1 cellular context compared by ENCODE assay signal in the genomic region with DNA sequence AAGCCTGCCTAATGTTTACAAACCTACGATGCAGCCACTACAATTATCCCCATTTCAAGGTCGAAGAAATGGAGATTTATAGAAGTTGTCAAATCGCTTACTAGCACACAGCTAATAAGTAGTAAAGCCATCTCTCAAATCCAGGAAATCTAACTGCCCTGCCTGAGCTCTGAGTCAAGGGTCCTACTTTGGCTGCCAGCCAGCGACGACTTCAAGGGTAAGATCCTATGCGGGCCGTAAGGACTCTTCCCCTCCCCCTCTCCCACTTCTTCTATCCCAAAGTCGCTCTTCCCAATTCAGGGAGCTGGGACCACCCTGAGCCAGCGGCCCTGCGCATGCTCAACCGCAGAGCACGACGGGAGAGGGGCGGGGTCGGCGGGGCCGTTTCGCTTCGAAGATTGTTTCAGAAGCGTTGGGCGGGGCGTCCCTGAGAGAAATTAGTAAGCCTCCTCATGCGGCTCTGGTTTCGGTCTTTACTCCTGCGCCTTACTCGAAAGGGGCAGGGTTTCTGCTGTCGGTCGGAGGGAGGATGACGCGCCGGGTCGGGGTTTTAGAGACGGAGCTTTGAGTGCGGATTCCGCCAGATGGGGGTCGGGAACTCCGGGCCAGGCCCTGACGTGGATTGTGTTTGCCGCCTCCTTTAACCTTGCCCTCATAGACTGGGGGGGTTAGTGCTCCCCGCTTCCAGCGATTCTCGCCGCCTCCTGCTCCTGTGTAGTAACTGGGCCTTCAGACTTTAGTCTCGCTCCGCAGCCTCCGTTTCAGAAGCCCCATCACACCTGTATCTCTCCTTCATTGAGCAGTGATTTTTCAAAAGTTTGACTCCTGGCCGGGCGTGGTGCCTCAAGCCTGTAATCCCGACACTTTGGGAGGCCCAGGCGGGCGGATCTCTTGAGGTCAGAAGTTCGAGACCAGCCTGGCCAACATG.
TF ChIP-seq lines count a peak whose summit lies in the region.

A gene (plus strand): TSS at position 383 of the 928 bp plus-strand sequence. CDS start 14,603 bp downstream, outside the sequence.

TF ChIP-seq in HepG2, 621 proteins besides CTCF, POLR2A, EP300 and RAD21 (continued from another document and continues in another):
- TF ChIP-seq, protein P1, sequence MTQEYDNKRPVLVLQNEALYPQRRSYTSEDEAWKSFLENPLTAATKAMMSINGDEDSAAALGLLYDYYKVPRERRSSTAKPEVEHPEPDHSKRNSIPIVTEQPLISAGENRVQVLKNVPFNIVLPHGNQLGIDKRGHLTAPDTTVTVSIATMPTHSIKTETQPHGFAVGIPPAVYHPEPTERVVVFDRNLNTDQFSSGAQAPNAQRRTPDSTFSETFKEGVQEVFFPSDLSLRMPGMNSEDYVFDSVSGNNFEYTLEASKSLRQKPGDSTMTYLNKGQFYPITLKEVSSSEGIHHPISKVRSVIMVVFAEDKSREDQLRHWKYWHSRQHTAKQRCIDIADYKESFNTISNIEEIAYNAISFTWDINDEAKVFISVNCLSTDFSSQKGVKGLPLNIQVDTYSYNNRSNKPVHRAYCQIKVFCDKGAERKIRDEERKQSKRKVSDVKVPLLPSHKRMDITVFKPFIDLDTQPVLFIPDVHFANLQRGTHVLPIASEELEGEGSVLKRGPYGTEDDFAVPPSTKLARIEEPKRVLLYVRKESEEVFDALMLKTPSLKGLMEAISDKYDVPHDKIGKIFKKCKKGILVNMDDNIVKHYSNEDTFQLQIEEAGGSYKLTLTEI (CRISPR knock-in tag; conservative IDR thresholded peaks at IDR 0.05): no peak
- TF ChIP-seq, protein P2, sequence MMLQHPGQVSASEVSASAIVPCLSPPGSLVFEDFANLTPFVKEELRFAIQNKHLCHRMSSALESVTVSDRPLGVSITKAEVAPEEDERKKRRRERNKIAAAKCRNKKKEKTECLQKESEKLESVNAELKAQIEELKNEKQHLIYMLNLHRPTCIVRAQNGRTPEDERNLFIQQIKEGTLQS (CRISPR knock-in tag; IDR thresholded peaks at IDR 0.05): no peak
- TF ChIP-seq FOXM1 (CRISPR knock-in tag; IDR thresholded peaks at IDR 0.05) (no peak), MATR3 (CRISPR knock-in tag; IDR thresholded peaks at IDR 0.05) (no peak), POLR2G (IDR thresholded peaks at IDR 0.05; ENCODE audit: low read depth, low read length) (peak; percentile 92), ZNF207 (IDR thresholded peaks at IDR 0.05; ENCODE audit: borderline replicate concordance) (no peak), HIVEP1 (CRISPR knock-in tag; IDR thresholded peaks at IDR 0.05) (no peak), SCMH1 (CRISPR knock-in tag; IDR thresholded peaks at IDR 0.05; ENCODE audit: borderline replicate concordance) (no peak), KLF6 (CRISPR knock-in tag; IDR thresholded peaks at IDR 0.05) (no peak; the same call in 1 of the 2 replicates), NR1H2 (CRISPR knock-in tag; IDR thresholded peaks at IDR 0.05; ENCODE audit: borderline replicate concordance, low read depth) (no peak), HOXA5 (CRISPR knock-in tag; IDR thresholded peaks at IDR 0.05) (no peak), U2AF1 (optimal IDR thresholded peaks at IDR 0.05; ENCODE audit: low read depth, low read length) (no peak), ZBTB7A (CRISPR knock-in tag; IDR thresholded peaks at IDR 0.05) (peak; percentile 65; the same call in 1 of the 2 replicates), SKI (IDR thresholded peaks at IDR 0.05; ENCODE audit: partially characterized antibody) (no peak), TOE1 (CRISPR knock-in tag; IDR thresholded peaks at IDR 0.05) (no peak), MXI1 (IDR thresholded peaks at IDR 0.05; ENCODE audit: borderline replicate concordance, low read depth, low read length) (peak; percentile 35; the same call in 1 of the 3 replicates), PAX8 (CRISPR knock-in tag; IDR thresholded peaks at IDR 0.05; ENCODE audit: borderline replicate concordance) (no peak), TEAD3 (CRISPR knock-in tag; optimal IDR thresholded peaks at IDR 0.05; ENCODE audit: borderline replicate concordance) (no peak), MIXL1 (CRISPR knock-in tag; IDR thresholded peaks at IDR 0.05) (0 out of 2 replicates have a peak, but pooled peaks have one; percentile 19), KAT8 (CRISPR knock-in tag; IDR thresholded peaks at IDR 0.05) (peak; percentile 78), ZNF75D (CRISPR knock-in tag; IDR thresholded peaks at IDR 0.05; ENCODE audit: borderline replicate concordance) (no peak), BORCS8-MEF2B (CRISPR knock-in tag; IDR thresholded peaks at IDR 0.05) (peak; percentile 75; the same call in 1 of the 2 replicates), GLI4 (CRISPR knock-in tag; IDR thresholded peaks at IDR 0.05; ENCODE audit: borderline replicate concordance) (no peak)
- TF ChIP-seq, protein P3, sequence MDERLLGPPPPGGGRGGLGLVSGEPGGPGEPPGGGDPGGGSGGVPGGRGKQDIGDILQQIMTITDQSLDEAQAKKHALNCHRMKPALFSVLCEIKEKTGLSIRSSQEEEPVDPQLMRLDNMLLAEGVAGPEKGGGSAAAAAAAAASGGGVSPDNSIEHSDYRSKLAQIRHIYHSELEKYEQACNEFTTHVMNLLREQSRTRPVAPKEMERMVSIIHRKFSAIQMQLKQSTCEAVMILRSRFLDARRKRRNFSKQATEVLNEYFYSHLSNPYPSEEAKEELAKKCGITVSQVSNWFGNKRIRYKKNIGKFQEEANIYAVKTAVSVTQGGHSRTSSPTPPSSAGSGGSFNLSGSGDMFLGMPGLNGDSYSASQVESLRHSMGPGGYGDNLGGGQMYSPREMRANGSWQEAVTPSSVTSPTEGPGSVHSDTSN (CRISPR knock-in tag; IDR thresholded peaks at IDR 0.05): no peak
- TF ChIP-seq, protein P4, sequence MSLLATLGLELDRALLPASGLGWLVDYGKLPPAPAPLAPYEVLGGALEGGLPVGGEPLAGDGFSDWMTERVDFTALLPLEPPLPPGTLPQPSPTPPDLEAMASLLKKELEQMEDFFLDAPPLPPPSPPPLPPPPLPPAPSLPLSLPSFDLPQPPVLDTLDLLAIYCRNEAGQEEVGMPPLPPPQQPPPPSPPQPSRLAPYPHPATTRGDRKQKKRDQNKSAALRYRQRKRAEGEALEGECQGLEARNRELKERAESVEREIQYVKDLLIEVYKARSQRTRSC (CRISPR knock-in tag; IDR thresholded peaks at IDR 0.05; ENCODE audit: low read depth): no peak
- TF ChIP-seq, protein P5, sequence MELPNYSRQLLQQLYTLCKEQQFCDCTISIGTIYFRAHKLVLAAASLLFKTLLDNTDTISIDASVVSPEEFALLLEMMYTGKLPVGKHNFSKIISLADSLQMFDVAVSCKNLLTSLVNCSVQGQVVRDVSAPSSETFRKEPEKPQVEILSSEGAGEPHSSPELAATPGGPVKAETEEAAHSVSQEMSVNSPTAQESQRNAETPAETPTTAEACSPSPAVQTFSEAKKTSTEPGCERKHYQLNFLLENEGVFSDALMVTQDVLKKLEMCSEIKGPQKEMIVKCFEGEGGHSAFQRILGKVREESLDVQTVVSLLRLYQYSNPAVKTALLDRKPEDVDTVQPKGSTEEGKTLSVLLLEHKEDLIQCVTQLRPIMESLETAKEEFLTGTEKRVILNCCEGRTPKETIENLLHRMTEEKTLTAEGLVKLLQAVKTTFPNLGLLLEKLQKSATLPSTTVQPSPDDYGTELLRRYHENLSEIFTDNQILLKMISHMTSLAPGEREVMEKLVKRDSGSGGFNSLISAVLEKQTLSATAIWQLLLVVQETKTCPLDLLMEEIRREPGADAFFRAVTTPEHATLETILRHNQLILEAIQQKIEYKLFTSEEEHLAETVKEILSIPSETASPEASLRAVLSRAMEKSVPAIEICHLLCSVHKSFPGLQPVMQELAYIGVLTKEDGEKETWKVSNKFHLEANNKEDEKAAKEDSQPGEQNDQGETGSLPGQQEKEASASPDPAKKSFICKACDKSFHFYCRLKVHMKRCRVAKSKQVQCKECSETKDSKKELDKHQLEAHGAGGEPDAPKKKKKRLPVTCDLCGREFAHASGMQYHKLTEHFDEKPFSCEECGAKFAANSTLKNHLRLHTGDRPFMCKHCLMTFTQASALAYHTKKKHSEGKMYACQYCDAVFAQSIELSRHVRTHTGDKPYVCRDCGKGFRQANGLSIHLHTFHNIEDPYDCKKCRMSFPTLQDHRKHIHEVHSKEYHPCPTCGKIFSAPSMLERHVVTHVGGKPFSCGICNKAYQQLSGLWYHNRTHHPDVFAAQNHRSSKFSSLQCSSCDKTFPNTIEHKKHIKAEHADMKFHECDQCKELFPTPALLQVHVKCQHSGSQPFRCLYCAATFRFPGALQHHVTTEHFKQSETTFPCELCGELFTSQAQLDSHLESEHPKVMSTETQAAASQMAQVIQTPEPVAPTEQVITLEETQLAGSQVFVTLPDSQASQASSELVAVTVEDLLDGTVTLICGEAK (IDR thresholded peaks at IDR 0.05): no peak
- TF ChIP-seq, protein P5 (CRISPR knock-in tag; IDR thresholded peaks at IDR 0.05): peak; percentile 83
- TF ChIP-seq, protein P6, sequence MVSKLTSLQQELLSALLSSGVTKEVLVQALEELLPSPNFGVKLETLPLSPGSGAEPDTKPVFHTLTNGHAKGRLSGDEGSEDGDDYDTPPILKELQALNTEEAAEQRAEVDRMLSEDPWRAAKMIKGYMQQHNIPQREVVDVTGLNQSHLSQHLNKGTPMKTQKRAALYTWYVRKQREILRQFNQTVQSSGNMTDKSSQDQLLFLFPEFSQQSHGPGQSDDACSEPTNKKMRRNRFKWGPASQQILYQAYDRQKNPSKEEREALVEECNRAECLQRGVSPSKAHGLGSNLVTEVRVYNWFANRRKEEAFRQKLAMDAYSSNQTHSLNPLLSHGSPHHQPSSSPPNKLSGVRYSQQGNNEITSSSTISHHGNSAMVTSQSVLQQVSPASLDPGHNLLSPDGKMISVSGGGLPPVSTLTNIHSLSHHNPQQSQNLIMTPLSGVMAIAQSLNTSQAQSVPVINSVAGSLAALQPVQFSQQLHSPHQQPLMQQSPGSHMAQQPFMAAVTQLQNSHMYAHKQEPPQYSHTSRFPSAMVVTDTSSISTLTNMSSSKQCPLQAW (CRISPR knock-in tag; IDR thresholded peaks at IDR 0.05): peak; percentile 81
- TF ChIP-seq, protein P7, sequence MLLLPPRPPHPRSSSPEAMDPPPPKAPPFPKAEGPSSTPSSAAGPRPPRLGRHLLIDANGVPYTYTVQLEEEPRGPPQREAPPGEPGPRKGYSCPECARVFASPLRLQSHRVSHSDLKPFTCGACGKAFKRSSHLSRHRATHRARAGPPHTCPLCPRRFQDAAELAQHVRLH (CRISPR knock-in tag; IDR thresholded peaks at IDR 0.05; ENCODE audit: borderline replicate concordance, low read depth): peak; percentile 52; the same call in 1 of the 2 replicates
- TF ChIP-seq, protein P8, sequence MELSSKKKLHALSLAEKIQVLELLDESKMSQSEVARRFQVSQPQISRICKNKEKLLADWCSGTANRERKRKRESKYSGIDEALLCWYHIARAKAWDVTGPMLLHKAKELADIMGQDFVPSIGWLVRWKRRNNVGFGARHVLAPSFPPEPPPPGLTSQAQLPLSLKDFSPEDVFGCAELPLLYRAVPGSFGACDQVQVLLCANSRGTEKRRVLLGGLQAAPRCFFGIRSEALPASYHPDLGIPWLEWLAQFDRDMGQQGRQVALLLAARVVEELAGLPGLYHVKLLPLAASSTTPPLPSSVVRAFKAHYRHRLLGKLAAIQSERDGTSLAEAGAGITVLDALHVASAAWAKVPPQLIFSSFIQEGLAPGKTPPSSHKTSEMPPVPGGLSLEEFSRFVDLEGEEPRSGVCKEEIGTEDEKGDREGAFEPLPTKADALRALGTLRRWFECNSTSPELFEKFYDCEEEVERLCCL (CRISPR knock-in tag; IDR thresholded peaks at IDR 0.05; ENCODE audit: borderline replicate concordance): no peak
- TF ChIP-seq, protein P9, sequence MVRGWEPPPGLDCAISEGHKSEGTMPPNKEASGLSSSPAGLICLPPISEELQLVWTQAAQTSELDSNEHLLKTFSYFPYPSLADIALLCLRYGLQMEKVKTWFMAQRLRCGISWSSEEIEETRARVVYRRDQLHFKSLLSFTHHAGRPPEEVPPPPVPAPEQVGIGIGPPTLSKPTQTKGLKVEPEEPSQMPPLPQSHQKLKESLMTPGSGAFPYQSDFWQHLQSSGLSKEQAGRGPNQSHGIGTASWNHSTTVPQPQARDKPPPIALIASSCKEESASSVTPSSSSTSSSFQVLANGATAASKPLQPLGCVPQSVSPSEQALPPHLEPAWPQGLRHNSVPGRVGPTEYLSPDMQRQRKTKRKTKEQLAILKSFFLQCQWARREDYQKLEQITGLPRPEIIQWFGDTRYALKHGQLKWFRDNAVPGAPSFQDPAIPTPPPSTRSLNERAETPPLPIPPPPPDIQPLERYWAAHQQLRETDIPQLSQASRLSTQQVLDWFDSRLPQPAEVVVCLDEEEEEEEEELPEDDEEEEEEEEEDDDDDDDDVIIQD (CRISPR knock-in tag; IDR thresholded peaks at IDR 0.05; ENCODE audit: low read depth): peak; percentile 71; the same call in 1 of the 2 replicates
